8 cellular contexts compared by ENCODE assay signal in the genomic region with DNA sequence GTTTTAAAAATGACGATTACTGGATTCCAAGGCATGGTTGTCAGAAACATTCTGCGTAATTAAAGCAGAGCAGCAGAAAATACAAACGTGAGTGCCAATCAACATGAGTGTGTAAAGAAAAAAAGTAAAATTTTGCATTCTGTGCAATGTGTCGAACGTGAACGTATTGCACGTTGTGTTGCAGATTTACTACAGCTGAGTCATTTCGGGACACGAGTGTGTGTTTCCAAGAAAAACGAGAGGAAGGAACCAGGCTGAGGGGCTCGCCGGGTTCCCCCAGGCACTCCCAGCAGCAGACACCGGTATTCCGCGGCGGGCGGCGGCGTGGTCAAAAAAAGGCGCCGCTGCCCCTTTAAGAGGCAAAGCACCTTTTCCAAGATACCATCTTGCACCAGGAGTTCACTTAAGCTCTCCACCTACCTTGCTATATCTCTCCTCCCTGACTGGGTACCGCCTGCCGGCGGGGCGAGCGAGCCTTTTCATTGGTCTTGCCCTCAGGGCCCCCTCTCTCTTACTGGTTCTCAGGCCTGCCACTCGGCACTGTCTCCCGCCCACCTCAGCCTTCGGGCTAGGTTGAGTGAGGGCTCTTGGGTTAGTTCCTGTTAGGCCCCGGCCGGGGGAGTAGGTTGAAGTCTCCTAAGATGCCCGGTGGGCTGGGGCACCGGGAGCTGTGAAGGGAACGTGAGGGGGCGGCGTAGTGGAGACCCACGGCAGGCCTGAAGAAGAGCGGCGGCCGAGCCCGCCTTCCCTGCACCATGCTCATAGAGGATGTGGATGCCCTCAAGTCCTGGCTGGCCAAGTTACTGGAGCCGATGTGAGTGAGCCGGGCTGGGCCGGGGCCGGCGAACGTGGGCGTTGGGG. TPM values are rescaled to one million over a fixed set of nuclear protein-coding genes. Genes with fewer than 3 reads are reported as not detected.
A peak's percentile ranks its signal among the peaks of the same experiment; 100 is the strongest.
DNase-seq lines count a peak whose midpoint lies in the region; ATAC-seq and TF ChIP-seq lines count a peak whose summit lies in the region.

A gene with protein sequence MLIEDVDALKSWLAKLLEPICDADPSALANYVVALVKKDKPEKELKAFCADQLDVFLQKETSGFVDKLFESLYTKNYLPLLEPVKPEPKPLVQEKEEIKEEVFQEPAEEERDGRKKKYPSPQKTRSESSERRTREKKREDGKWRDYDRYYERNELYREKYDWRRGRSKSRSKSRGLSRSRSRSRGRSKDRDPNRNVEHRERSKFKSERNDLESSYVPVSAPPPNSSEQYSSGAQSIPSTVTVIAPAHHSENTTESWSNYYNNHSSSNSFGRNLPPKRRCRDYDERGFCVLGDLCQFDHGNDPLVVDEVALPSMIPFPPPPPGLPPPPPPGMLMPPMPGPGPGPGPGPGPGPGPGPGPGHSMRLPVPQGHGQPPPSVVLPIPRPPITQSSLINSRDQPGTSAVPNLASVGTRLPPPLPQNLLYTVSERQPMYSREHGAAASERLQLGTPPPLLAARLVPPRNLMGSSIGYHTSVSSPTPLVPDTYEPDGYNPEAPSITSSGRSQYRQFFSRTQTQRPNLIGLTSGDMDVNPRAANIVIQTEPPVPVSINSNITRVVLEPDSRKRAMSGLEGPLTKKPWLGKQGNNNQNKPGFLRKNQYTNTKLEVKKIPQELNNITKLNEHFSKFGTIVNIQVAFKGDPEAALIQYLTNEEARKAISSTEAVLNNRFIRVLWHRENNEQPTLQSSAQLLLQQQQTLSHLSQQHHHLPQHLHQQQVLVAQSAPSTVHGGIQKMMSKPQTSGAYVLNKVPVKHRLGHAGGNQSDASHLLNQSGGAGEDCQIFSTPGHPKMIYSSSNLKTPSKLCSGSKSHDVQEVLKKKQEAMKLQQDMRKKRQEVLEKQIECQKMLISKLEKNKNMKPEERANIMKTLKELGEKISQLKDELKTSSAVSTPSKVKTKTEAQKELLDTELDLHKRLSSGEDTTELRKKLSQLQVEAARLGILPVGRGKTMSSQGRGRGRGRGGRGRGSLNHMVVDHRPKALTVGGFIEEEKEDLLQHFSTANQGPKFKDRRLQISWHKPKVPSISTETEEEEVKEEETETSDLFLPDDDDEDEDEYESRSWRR (plus strand): TSS at position 595 of the 861 bp plus-strand sequence. CDS start 161 bp downstream, at position 756.

- DNase-seq in GM10266 (ENCODE audit: extremely low spot score) (peak; percentile 99), NCI-H1105 (lab: John Stamatoyannopoulos, UW) (peak; percentile 87), SKM-1 (lab: John Stamatoyannopoulos, UW; ENCODE audit: unreplicated experiment) (peak; percentile 98), Right ventricle myocardium inferior (ENCODE audit: missing footprints) (peak; percentile 96), ovary (peak; percentile 95 to 99 (median 97)), thyroid gland (peak; percentile 97 to 98)
- peak; percentile 98 for DNase-seq in activated naive CD8-positive, alpha-beta T cell treated with anti-CD3 and anti-CD28 coated beads for 36 hours

- H3K36me3 ChIP-seq in ovary: no peaks in the 10 kb centered on the region
- no peaks in the 10 kb centered on the region for H3K36me3 ChIP-seq in thyroid gland

- H3K9me3 Mint-ChIP-seq in activated naive CD8-positive, alpha-beta T cell treated with anti-CD3 and anti-CD28 coated beads for 36 hours: no peaks in the 10 kb centered on the region

- peak; percentile 58 for TF ChIP-seq POLR2A in ovary (IDR thresholded peaks at IDR 0.05)
- peak in 1 of 2 donors; percentile 77 for TF ChIP-seq POLR2A in thyroid gland (IDR thresholded peaks at IDR 0.05)

- ATAC-seq in HG02623 (IDR thresholded peaks at IDR 0.05; ENCODE audit: unreplicated experiment) (peak; percentile 100), Right ventricle myocardium inferior (peak; percentile 100)

- peak; percentile 41 for TF ChIP-seq EP300 in ovary (IDR thresholded peaks at IDR 0.05)

- peak within 1 kb of the TSS; percentile 69 to 82 for H3K27ac ChIP-seq in ovary
- peak within 1 kb of the TSS; percentile 58 to 85 (median 81) for H3K27ac ChIP-seq in thyroid gland

- no peaks in the 10 kb centered on the region for H3K27me3 Mint-ChIP-seq in activated naive CD8-positive, alpha-beta T cell treated with anti-CD3 and anti-CD28 coated beads for 36 hours

- intact Hi-C loops in Right ventricle myocardium inferior (cut with DNase I): loop anchor here (1.0 kb wide), 1 partner anchor 21 kb away; the partner anchor contains the start of gene LARS1
- intact Hi-C loops in ovary (cut with DNase I): no loop called here
- intact Hi-C loops in thyroid gland (cut with DNase I): no loop called here

- peaks cover 17% of the 10 kb centered on the region for H3K4me1 Mint-ChIP-seq in activated naive CD8-positive, alpha-beta T cell treated with anti-CD3 and anti-CD28 coated beads for 36 hours

- H3K27me3 ChIP-seq in ovary (no peaks in the 10 kb centered on the region), thyroid gland (no peaks in the 10 kb centered on the region)

- peak within 1 kb of the TSS; percentile 96 for H3K4me3 ChIP-seq in ovary
- peak within 1 kb of the TSS; percentile 77 to 94 (median 86) for H3K4me3 ChIP-seq in thyroid gland (replicated peaks in 1 of 3)

- WGBS in ovary, 3 donors: 0 to 1% (median 0%) methylated on average over 41 to 48 of the region's 48 CpGs
- WGBS in thyroid gland, 2 donors: 0 to 1% methylated on average over 31 to 36 of the region's 48 CpGs

- no peak within 1 kb of the TSS for H3K27ac Mint-ChIP-seq in activated naive CD8-positive, alpha-beta T cell treated with anti-CD3 and anti-CD28 coated beads for 36 hours

- TF ChIP-seq CTCF in GM10266 (IDR thresholded peaks at IDR 0.05; ENCODE audit: control insufficient read depth, insufficient read depth, low read depth, missing control alignments) (no peak), ovary (IDR thresholded peaks at IDR 0.05) (no peak), thyroid gland (IDR thresholded peaks at IDR 0.05) (no peak)

- H3K4me1 ChIP-seq in ovary (ENCODE audit: insufficient read depth): peaks cover 7% of the 10 kb centered on the region
- H3K4me1 ChIP-seq in thyroid gland: peaks cover under 1 to 18% of the 10 kb centered on the region in 2 donors

- H3K9me3 ChIP-seq in ovary (no peaks in the 10 kb centered on the region), thyroid gland (no peaks in the 10 kb centered on the region)

- H3K36me3 Mint-ChIP-seq in activated naive CD8-positive, alpha-beta T cell treated with anti-CD3 and anti-CD28 coated beads for 36 hours: peaks cover 5% of the 10 kb centered on the region

- H3K4me3 Mint-ChIP-seq in activated naive CD8-positive, alpha-beta T cell treated with anti-CD3 and anti-CD28 coated beads for 36 hours: no peak within 1 kb of the TSS

RNA-seq across cellular contexts. Expression of the gene that starts here (rescaled TPM):
- total RNA-seq in activated naive CD8-positive, alpha-beta T cell treated with anti-CD3 and anti-CD28 coated beads for 36 hours: 10 to 100 TPM; 29.0 to 29.8 TPM
- total RNA-seq in Right ventricle myocardium inferior: 13.4 TPM
- total RNA-seq in ovary: 10 to 100 TPM; 16.1 to 28.8 (median 23.8) TPM
- 10 to 100 TPM; 10.9 to 13.6 TPM for polyA plus RNA-seq in ovary
- total RNA-seq in thyroid gland: 10 to 100 TPM; 24.7 to 42.4 (median 29.6) TPM

Comparison
In these comparisons a context has a peak if more than half of its experiments do, and no peak if none do; other contexts are left out.
1. Peak in every context shown above with its lines: DNase-seq, ATAC-seq, H3K4me3 ChIP-seq and H3K27ac ChIP-seq.